ENCODE assay signal across 9 cellular contexts in the genomic region with DNA sequence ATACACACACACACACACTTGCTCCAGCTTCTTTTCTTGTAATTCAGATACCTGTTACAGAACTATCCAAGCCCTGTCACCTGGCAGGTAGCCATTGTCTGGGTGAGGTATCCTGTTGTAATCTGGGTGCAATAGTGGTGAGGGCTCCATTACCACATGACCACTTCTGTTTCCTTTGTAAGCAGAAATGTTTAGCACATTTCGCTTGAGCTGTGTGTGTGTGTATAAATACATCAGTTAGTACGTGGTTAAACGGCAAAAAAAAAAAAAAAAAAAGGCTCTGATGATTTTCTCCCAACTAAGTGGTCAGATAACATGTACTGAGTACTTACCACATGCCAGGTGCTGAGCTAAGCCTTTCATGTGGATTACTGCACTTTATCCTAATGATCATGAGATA.
DNase-seq lines count a peak whose midpoint lies in the region; ATAC-seq and TF ChIP-seq lines count a peak whose summit lies in the region.
"Had no signal": no experiment of that assay in that cellular context is flagged by ENCODE, and none has a peak within 500 bp of the region (broad histone marks: within the 10 kb centered on the region; RNA-seq: fewer than 3 reads in every experiment).

No MANE protein-coding gene starts in this region.

- H3K27me3 Mint-ChIP-seq in activated CD4-positive, alpha-beta T cell treated with anti-CD3 and anti-CD28 coated beads, Interleukin-2, amount 10 ng/mL, durations not matched to agents 7 days and 5 days = no peaks in the 10 kb centered on the region

- ATAC-seq in HG03139 (IDR thresholded peaks at IDR 0.05; ENCODE audit: unreplicated experiment) = peak; percentile 60
- no peak for ATAC-seq in left lobe of liver
- no peak for ATAC-seq in GM19324 (IDR thresholded peaks at IDR 0.05; ENCODE audit: low FRiP score, unreplicated experiment)
- ATAC-seq in HG02885 (IDR thresholded peaks at IDR 0.05; ENCODE audit: poor library complexity, unreplicated experiment) = no peak
- no peak for ATAC-seq in HG03095 (IDR thresholded peaks at IDR 0.05; ENCODE audit: unreplicated experiment)
- ATAC-seq: HCT116 had no signal

- H3K36me3 Mint-ChIP-seq in activated CD4-positive, alpha-beta T cell treated with anti-CD3 and anti-CD28 coated beads, Interleukin-2, amount 10 ng/mL, durations not matched to agents 7 days and 5 days (ENCODE audit: low read depth) = peaks cover 9% of the 10 kb centered on the region

- H3K9me3 Mint-ChIP-seq in activated CD4-positive, alpha-beta T cell treated with anti-CD3 and anti-CD28 coated beads, Interleukin-2, amount 10 ng/mL, durations not matched to agents 7 days and 5 days = peaks cover 5% of the 10 kb centered on the region

- no peak overlapping the region for H3K4me3 Mint-ChIP-seq in activated CD4-positive, alpha-beta T cell treated with anti-CD3 and anti-CD28 coated beads, Interleukin-2, amount 10 ng/mL, durations not matched to agents 7 days and 5 days

- CTCF ChIA-PET in activated CD4-positive, alpha-beta T cell treated with anti-CD3 and anti-CD28 coated beads, Interleukin-2, amount 10 ng/mL, durations not matched to agents 7 days and 5 days (lab: Charles Lee) = no interaction called here

- POLR2A ChIA-PET in activated CD4-positive, alpha-beta T cell treated with anti-CD3 and anti-CD28 coated beads, Interleukin-2, amount 10 ng/mL, durations not matched to agents 7 days and 5 days (lab: Charles Lee) = no interaction called here

- DNase-seq in DMS79 (lab: John Stamatoyannopoulos, UW) (peak; percentile 56), left lobe of liver (ENCODE audit: low spot score) (peak; percentile 51), lower leg skin (ENCODE audit: low spot score in 2 of 2) (no peak)
- DNase-seq in activated CD4-positive, alpha-beta T cell treated with anti-CD3 and anti-CD28 coated beads, Interleukin-2, amount 10 ng/mL, durations not matched to agents 7 days and 5 days = peak; percentile 61

- no peak for TF ChIP-seq CTCF in lower leg skin (IDR thresholded peaks at IDR 0.05)

- TF ChIP-seq POLR2A in lower leg skin (IDR thresholded peaks at IDR 0.05) = no peak

- WGBS in lower leg skin, 2 donors = 68 to 77% methylated on average over 3 of the region's 3 CpGs

- H3K4me1 Mint-ChIP-seq in activated CD4-positive, alpha-beta T cell treated with anti-CD3 and anti-CD28 coated beads, Interleukin-2, amount 10 ng/mL, durations not matched to agents 7 days and 5 days = peaks cover 45% of the 10 kb centered on the region

- intact Hi-C loops in lower leg skin (cut with DNase I; ENCODE audit: low total_unique reads) = no loop called here

- H3K4me3 ChIP-seq in lower leg skin (ENCODE audit: low read depth, poor library complexity, severe bottlenecking) = no peak overlapping the region

- peak overlapping the region; percentile 63 for H3K27ac Mint-ChIP-seq in activated CD4-positive, alpha-beta T cell treated with anti-CD3 and anti-CD28 coated beads, Interleukin-2, amount 10 ng/mL, durations not matched to agents 7 days and 5 days

Comparison
In these comparisons a context has a peak if more than half of its experiments do, and no peak if none do; other contexts are left out.
1. DNase-seq: peak in DMS79 (single experiment), activated CD4-positive, alpha-beta T cell treated with anti-CD3 and anti-CD28 coated beads, Interleukin-2, amount 10 ng/mL, durations not matched to agents 7 days and 5 days (single experiment) and left lobe of liver (single experiment); none in lower leg skin (0 of 2).